ENCODE assay signal across 8 cellular contexts in genomic region chrX:120308959-120309872, GRCh38. TPM values are rescaled to one million over a fixed set of nuclear protein-coding genes. Genes with fewer than 3 reads are reported as not detected.
DNase-seq lines count a peak whose midpoint lies in the region; ATAC-seq and TF ChIP-seq lines count a peak whose summit lies in the region.

No MANE protein-coding gene starts in this region.

- peak; percentile 37 to 78 (median 64) for DNase-seq in CD8-positive, alpha-beta T cell
- DNase-seq in GM20000 (ENCODE audit: low spot score) = peak; percentile 48
- peak; percentile 23 for DNase-seq in HPDE6-E6E7 (ENCODE audit: extremely low spot score)
- peak; percentile 44 to 79 (median 60) for DNase-seq in T-helper 1 cell
- DNase-seq in ascending aorta (ENCODE audit: low spot score in 2 of 2) = peak; percentile 15 to 69
- no peak for DNase-seq in KG1 (lab: John Stamatoyannopoulos, UW)

- ATAC-seq in CD8-positive, alpha-beta T cell = peak; percentile 94

- intact Hi-C loops in CD8-positive, alpha-beta T cell (cut with DNase I, micrococcal nuclease) = loop anchor here (1.0 to 5.0 kb wide), 3 partner anchors 58 to 158 kb away; partner anchors contain the start of genes ZBTB33 (in 2 of the 2) and LAMP2 (in 1 of the 2)
- intact Hi-C loops in ascending aorta (cut with DNase I) = no loop called here

- H3K4me1 Mint-ChIP-seq in CD8-positive, alpha-beta T cell (ENCODE audit: low read depth) = peaks cover 10% of the 10 kb centered on the region

- peak overlapping the region; percentile 84 for H3K27ac Mint-ChIP-seq in CD8-positive, alpha-beta T cell

- no peaks in the 10 kb centered on the region for H3K9me3 Mint-ChIP-seq in CD8-positive, alpha-beta T cell

- H3K27me3 ChIP-seq in CD8-positive, alpha-beta T cell (ENCODE audit: insufficient read depth, low read length) = no peaks in the 10 kb centered on the region
- H3K27me3 ChIP-seq in ascending aorta (peaks cover 4% of the 10 kb centered on the region), iPS-18a (ENCODE audit: control insufficient read depth, insufficient read depth, low read length) (peaks cover 69% of the 10 kb centered on the region), skeletal muscle tissue (ENCODE audit: control insufficient read depth in 3 of 3, insufficient read depth in 3 of 3, low read length in 3 of 3) (peaks cover 4 to 8% (median 6%) of the 10 kb centered on the region in 3 donors)

- H3K36me3 Mint-ChIP-seq in CD8-positive, alpha-beta T cell = no peaks in the 10 kb centered on the region

- POLR2A ChIA-PET in CD8-positive, alpha-beta T cell (lab: Charles Lee) = interaction anchor here (0.7 to 1.7 kb wide), 3 partner anchors 14 to 168 kb away, joined by 3 to 9 read pairs (median 3); partner anchors contain the start of gene ZBTB33

- H3K4me1 ChIP-seq in CD8-positive, alpha-beta T cell (ENCODE audit: insufficient read depth, low read length) = peaks cover 5% of the 10 kb centered on the region
- H3K4me1 ChIP-seq in ascending aorta (no peaks in the 10 kb centered on the region), iPS-18a (ENCODE audit: control insufficient read depth, low read depth, low read length) (peaks cover 3% of the 10 kb centered on the region), skeletal muscle tissue (ENCODE audit: control insufficient read depth in 3 of 3, insufficient read depth in 3 of 3, low read length in 3 of 3) (peaks cover 7 to 17% (median 11%) of the 10 kb centered on the region in 3 donors)

- H3K4me3 ChIP-seq in CD8-positive, alpha-beta T cell (ENCODE audit: low read depth, low read length) = peak overlapping the region; percentile 61
- H3K4me3 ChIP-seq in ascending aorta = peak overlapping the region; percentile 52 to 61
- peak overlapping the region; percentile 66 for H3K4me3 ChIP-seq in iPS-18a (ENCODE audit: low read length)
- peak overlapping the region; percentile 48 to 61 (median 60) for H3K4me3 ChIP-seq in skeletal muscle tissue (ENCODE audit: low read length in 3 of 3)

- H3K27me3 Mint-ChIP-seq in CD8-positive, alpha-beta T cell (ENCODE audit: low read depth) = peaks cover 20% of the 10 kb centered on the region

- peak overlapping the region; percentile 79 for H3K4me3 Mint-ChIP-seq in CD8-positive, alpha-beta T cell

- no peaks in the 10 kb centered on the region for H3K9me3 ChIP-seq in CD8-positive, alpha-beta T cell (ENCODE audit: low read length)
- no peaks in the 10 kb centered on the region for H3K9me3 ChIP-seq in ascending aorta
- peaks cover 2% of the 10 kb centered on the region for H3K9me3 ChIP-seq in iPS-18a (ENCODE audit: control insufficient read depth, low read depth, low read length)
- H3K9me3 ChIP-seq in skeletal muscle tissue (ENCODE audit: control insufficient read depth in 3 of 3, low read length in 3 of 3) = no peaks in the 10 kb centered on the region

- CTCF ChIA-PET in CD8-positive, alpha-beta T cell (lab: Charles Lee) = interaction anchor here (0.6 to 1.7 kb wide), 9 partner anchors 9 to 169 kb away, joined by 3 to 5 read pairs (median 3); partner anchors contain the start of gene ZBTB33

- TF ChIP-seq CTCF in CD8-positive, alpha-beta T cell (IDR thresholded peaks at IDR 0.05) = peak; percentile 42
- TF ChIP-seq CTCF in GM20000 (IDR thresholded peaks at IDR 0.05; ENCODE audit: extremely low read depth, missing control alignments) (peak; percentile 52), ascending aorta (IDR thresholded peaks at IDR 0.05) (no peak)

- H3K9ac ChIP-seq in iPS-18a (ENCODE audit: low read length) (peak overlapping the region; percentile 16), skeletal muscle tissue (ENCODE audit: low read depth in 1 of 3, low read length in 3 of 3) (peak overlapping the region in 2 of 3 donors; percentile 2 to 66)

- H3K27ac ChIP-seq in CD8-positive, alpha-beta T cell (ENCODE audit: low read depth, low read length) = no peak overlapping the region
- H3K27ac ChIP-seq in ascending aorta (no peak overlapping the region), iPS-18a (ENCODE audit: low read length) (no peak overlapping the region), skeletal muscle tissue (ENCODE audit: low read depth, low read length) (no peak overlapping the region)

- no peaks in the 10 kb centered on the region for H3K36me3 ChIP-seq in CD8-positive, alpha-beta T cell (ENCODE audit: insufficient read depth, low read length)
- H3K36me3 ChIP-seq in ascending aorta = no peaks in the 10 kb centered on the region
- no peaks in the 10 kb centered on the region for H3K36me3 ChIP-seq in iPS-18a (ENCODE audit: control insufficient read depth, low read depth, low read length)
- no peaks in the 10 kb centered on the region for H3K36me3 ChIP-seq in skeletal muscle tissue (ENCODE audit: control insufficient read depth in 3 of 3, insufficient read depth in 3 of 3, low read length in 3 of 3)

RNA-seq across cellular contexts. Expression of gene TMEM255A, which starts 2.0 kb away (rescaled TPM):
- not detected for total RNA-seq in CD8-positive, alpha-beta T cell
- total RNA-seq in ascending aorta (not detected), skeletal muscle tissue (3.1 TPM)

RNA-seq across cellular contexts. Expression of gene ATP1B4, which starts 52.7 kb away (rescaled TPM):
- total RNA-seq in CD8-positive, alpha-beta T cell = not detected
- total RNA-seq in ascending aorta (not detected), skeletal muscle tissue (220 TPM)

RNA-seq across cellular contexts. Expression of gene ZBTB33, which starts 58.6 kb away (rescaled TPM):
- 10 to 100 TPM; 26.4 to 30.7 TPM for total RNA-seq in CD8-positive, alpha-beta T cell
- 3.6 TPM for total RNA-seq in ascending aorta
- 10.4 TPM for total RNA-seq in skeletal muscle tissue

Comparison
In these comparisons a context has a peak if more than half of its experiments do, and no peak if none do; other contexts are left out.
1. CTCF ChIP-seq: peak in CD8-positive, alpha-beta T cell (single experiment) and GM20000 (single experiment); none in ascending aorta (0 of 3).
2. RNA of gene ATP1B4, which starts 52.7 kb away (total RNA-seq): 220 TPM in skeletal muscle tissue (single experiment); not detected in CD8-positive, alpha-beta T cell and not detected in ascending aorta (single experiment); every median in the first group is over 100 times any median in the second.
3. Peak in every context shown above with its lines, with median percentiles within 50 percentile points of each other: H3K4me3 ChIP-seq.